ENCODE assay signal across 15 cellular contexts in genomic region chr18:10085876-10086275, GRCh38.
"Had no signal": no experiment of that assay in that cellular context is flagged by ENCODE, and none has a peak within 500 bp of the region (broad histone marks: within the 10 kb centered on the region; RNA-seq: fewer than 3 reads in every experiment).

No MANE protein-coding gene starts in this region.

- DNase-seq: activated CD4-positive, alpha-beta memory T cell treated with anti-CD3 and anti-CD28 coated beads, Interleukin-2, amount 10 ng/mL, durations not matched to agents 7 days and 5 days; activated CD4-positive, alpha-beta T cell treated with anti-CD3 and anti-CD28 coated beads, Interleukin-2, amount 10 ng/mL, durations not matched to agents 24 days and 14 days; activated effector memory CD4-positive, alpha-beta T cell treated with anti-CD3 and anti-CD28 coated beads, Interleukin-2, amount 50 U/mL, for 16 hours; activated naive CD4-positive, alpha-beta T cell treated with anti-CD3 and anti-CD28 coated beads, Interleukin-2, amount 10 ng/mL, durations not matched to agents 7 days and 5 days; activated T-cell treated with anti-CD3 and anti-CD28 coated beads, Interleukin-2, amount 50 U/mL, for 72 hours; amygdala; caudate nucleus; effector memory CD4-positive, alpha-beta T cell; hypothalamus; right cardiac atrium; stimulated activated CD4-positive, alpha-beta T cell treated with anti-CD3 and anti-CD28 coated beads, Interleukin-1b, Interleukin-23, amount 100 ng/mL, for 48 hours; substantia nigra; tibial artery; uterus had no signal

- H3K4me1 ChIP-seq: tibial artery, uterus had no signal

- H2AFZ ChIP-seq: parathyroid adenoma had no signal

- H3K9ac ChIP-seq: parathyroid adenoma had no signal

- H3K27me3 ChIP-seq: tibial artery, uterus had no signal

- H3K36me3 ChIP-seq: tibial artery, uterus had no signal

- H3K4me3 ChIP-seq: tibial artery, uterus had no signal

- H3K79me2 ChIP-seq: parathyroid adenoma had no signal

- H3K27ac ChIP-seq: parathyroid adenoma, tibial artery, uterus had no signal

- H3K9me3 ChIP-seq: uterus had no signal
